1 cellular context compared by ENCODE assay signal in the genomic region with DNA sequence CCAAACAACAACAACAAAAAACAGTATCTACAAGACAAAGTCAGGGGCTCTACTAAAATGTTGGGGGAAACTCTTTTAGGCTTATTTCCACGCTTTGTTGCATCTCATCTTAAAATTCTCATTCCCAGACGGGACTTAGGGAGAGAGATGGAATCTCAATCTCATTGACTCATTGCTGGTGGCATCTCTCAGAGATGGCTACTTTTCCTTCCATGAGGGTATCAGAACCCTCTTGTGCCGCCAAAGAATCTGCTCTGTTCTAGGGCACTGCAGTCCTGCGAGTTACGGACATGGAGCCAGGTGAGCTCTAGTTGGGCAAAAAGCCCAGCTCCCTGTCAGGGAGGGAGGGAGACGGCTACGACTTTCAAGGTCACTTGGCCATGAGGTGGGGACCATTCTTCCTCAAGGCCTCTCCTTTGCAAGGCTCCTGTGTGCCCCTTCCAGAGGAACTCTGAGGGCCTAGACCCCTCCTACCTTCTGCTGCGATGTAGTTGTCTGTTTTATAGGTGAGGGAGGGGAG.
TF ChIP-seq lines count a peak whose summit lies in the region.

No MANE protein-coding gene starts in this region.

TF ChIP-seq in GM23338, 12 proteins besides CTCF, POLR2A, EP300 and RAD21 (continued from another document):
- TF ChIP-seq, protein P1, sequence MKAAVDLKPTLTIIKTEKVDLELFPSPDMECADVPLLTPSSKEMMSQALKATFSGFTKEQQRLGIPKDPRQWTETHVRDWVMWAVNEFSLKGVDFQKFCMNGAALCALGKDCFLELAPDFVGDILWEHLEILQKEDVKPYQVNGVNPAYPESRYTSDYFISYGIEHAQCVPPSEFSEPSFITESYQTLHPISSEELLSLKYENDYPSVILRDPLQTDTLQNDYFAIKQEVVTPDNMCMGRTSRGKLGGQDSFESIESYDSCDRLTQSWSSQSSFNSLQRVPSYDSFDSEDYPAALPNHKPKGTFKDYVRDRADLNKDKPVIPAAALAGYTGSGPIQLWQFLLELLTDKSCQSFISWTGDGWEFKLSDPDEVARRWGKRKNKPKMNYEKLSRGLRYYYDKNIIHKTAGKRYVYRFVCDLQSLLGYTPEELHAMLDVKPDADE (IDR thresholded peaks at IDR 0.05): no peak
TF ChIP-seq in GM23338: peak in this region for 0.
